8 cellular contexts compared by ENCODE assay signal in genomic region chr11:47408598-47409439, GRCh38. TPM values are rescaled to one million over a fixed set of nuclear protein-coding genes. Genes with fewer than 3 reads are reported as not detected.
DNase-seq lines count a peak whose midpoint lies in the region; ATAC-seq and TF ChIP-seq lines count a peak whose summit lies in the region.

No MANE protein-coding gene starts in this region.

- peak overlapping the region; percentile 97 for H3K4me3 Mint-ChIP-seq in activated naive CD8-positive, alpha-beta T cell treated with anti-CD3 and anti-CD28 coated beads, Interleukin-2, amount 10 ng/mL, durations not matched to agents 7 days and 5 days

- no peaks in the 10 kb centered on the region for H3K27me3 Mint-ChIP-seq in activated naive CD8-positive, alpha-beta T cell treated with anti-CD3 and anti-CD28 coated beads, Interleukin-2, amount 10 ng/mL, durations not matched to agents 7 days and 5 days

- DNase-seq in GM04503 (ENCODE audit: low read depth), result peak; percentile 56
- peak; percentile 75 for DNase-seq in HS-27A (ENCODE audit: low read depth)
- DNase-seq in activated naive CD8-positive, alpha-beta T cell treated with anti-CD3 and anti-CD28 coated beads, Interleukin-2, amount 10 ng/mL, durations not matched to agents 7 days and 5 days, result no peak
- peak in 3 of 5 donors; percentile 45 to 70 (median 60) for DNase-seq in heart left ventricle
- peak; percentile 71 for DNase-seq in pulmonary artery endothelial cell (ENCODE audit: low read depth, low spot score)
- no peak for DNase-seq in GM19238 (ENCODE audit: insufficient read length, low spot score)
- no peak for DNase-seq in germinal center (ENCODE audit: low spot score)
- no peak for DNase-seq in NCI-H2171 treated with DMSO at 0.1 percent for 48 hours (lab: John Stamatoyannopoulos, UW)

- TF ChIP-seq POLR2A in heart left ventricle (IDR thresholded peaks at IDR 0.05), result no peak

- no peak for TF ChIP-seq CTCF in heart left ventricle (IDR thresholded peaks at IDR 0.05)

- intact Hi-C loops in heart left ventricle (cut with DNase I), result loop anchor here (1.0 to 5.0 kb wide), 5 partner anchors 17 to 137 kb away; partner anchors contain the start of gene PSMC3 (in 2 of the 10)

- H3K4me1 Mint-ChIP-seq in activated naive CD8-positive, alpha-beta T cell treated with anti-CD3 and anti-CD28 coated beads, Interleukin-2, amount 10 ng/mL, durations not matched to agents 7 days and 5 days, result peaks cover 12% of the 10 kb centered on the region

- H3K4me3 ChIP-seq in heart left ventricle, result peak overlapping the region; percentile 42 to 91 (median 80)

- peak overlapping the region; percentile 96 for H3K27ac Mint-ChIP-seq in activated naive CD8-positive, alpha-beta T cell treated with anti-CD3 and anti-CD28 coated beads, Interleukin-2, amount 10 ng/mL, durations not matched to agents 7 days and 5 days

- H3K27ac ChIP-seq in heart left ventricle, result peak overlapping the region; percentile 69 to 98 (median 92)

- H3K36me3 ChIP-seq in heart left ventricle, result peaks cover 0 to 35% (median 28%) of the 10 kb centered on the region in 9 donors

- POLR2A ChIA-PET in activated naive CD8-positive, alpha-beta T cell treated with anti-CD3 and anti-CD28 coated beads, Interleukin-2, amount 10 ng/mL, durations not matched to agents 7 days and 5 days (lab: Charles Lee), result interaction anchor here (0.6 to 1.6 kb wide), 7 partner anchors 9 to 441 kb away, joined by 3 to 9 read pairs (median 5); partner anchors contain the start of genes DDB2 and PSMC3

- no peaks in the 10 kb centered on the region for H3K9me3 Mint-ChIP-seq in activated naive CD8-positive, alpha-beta T cell treated with anti-CD3 and anti-CD28 coated beads, Interleukin-2, amount 10 ng/mL, durations not matched to agents 7 days and 5 days

- ATAC-seq in activated naive CD8-positive, alpha-beta T cell treated with anti-CD3 and anti-CD28 coated beads, Interleukin-2, amount 10 ng/mL, durations not matched to agents 7 days and 5 days (ENCODE audit: low read depth), result no peak
- peak in 3 of 4 donors; percentile 4 to 12 (median 4) for ATAC-seq in heart left ventricle

- peaks cover 0 to 51% (median 28%) of the 10 kb centered on the region in 12 donors for H3K4me1 ChIP-seq in heart left ventricle

- H3K9me3 ChIP-seq in heart left ventricle, result no peaks in the 10 kb centered on the region

- peaks cover 4% of the 10 kb centered on the region for H3K36me3 Mint-ChIP-seq in activated naive CD8-positive, alpha-beta T cell treated with anti-CD3 and anti-CD28 coated beads, Interleukin-2, amount 10 ng/mL, durations not matched to agents 7 days and 5 days

- 2 to 4% (median 3%) methylated on average over 37 to 50 of the region's 50 CpGs for WGBS in heart left ventricle, 4 donors

- no peaks in the 10 kb centered on the region for H3K27me3 ChIP-seq in heart left ventricle

RNA-seq across cellular contexts. Expression of gene SLC39A13, which starts 0.4 kb away (rescaled TPM):
- total RNA-seq in activated naive CD8-positive, alpha-beta T cell treated with anti-CD3 and anti-CD28 coated beads, Interleukin-2, amount 10 ng/mL, durations not matched to agents 7 days and 5 days, result 10 to 100 TPM; 33.1 to 38.2 TPM
- 10 to 100 TPM; 33.5 to 82.8 (median 45.3) TPM for total RNA-seq in heart left ventricle
- 10 to 100 TPM; 56.5 to 97.3 TPM for polyA plus RNA-seq in heart left ventricle
- total RNA-seq in pulmonary artery endothelial cell, result 60.8 and 77.0 TPM in 2 replicates

RNA-seq across cellular contexts. Expression of gene PSMC3, which starts 17.4 kb away (rescaled TPM):
- total RNA-seq in activated naive CD8-positive, alpha-beta T cell treated with anti-CD3 and anti-CD28 coated beads, Interleukin-2, amount 10 ng/mL, durations not matched to agents 7 days and 5 days, result 100 to 1,000 TPM; 113 to 115 TPM
- total RNA-seq in heart left ventricle (100 to 1,000 TPM; 121 to 215 (median 151) TPM), pulmonary artery endothelial cell (196 and 355 TPM in 2 replicates)
- polyA plus RNA-seq in heart left ventricle, result 100 to 1,000 TPM; 195 to 258 TPM

RNA-seq across cellular contexts. Expression of gene SPI1, which starts 30.5 kb away (rescaled TPM):
- total RNA-seq in activated naive CD8-positive, alpha-beta T cell treated with anti-CD3 and anti-CD28 coated beads, Interleukin-2, amount 10 ng/mL, durations not matched to agents 7 days and 5 days, result 1 to 10 TPM; 2.9 to 3.5 TPM
- 10 to 100 TPM in 4 of 9 donors, 1 to 10 TPM in 5; 2.8 to 78.9 (median 8.5) TPM for total RNA-seq in heart left ventricle
- polyA plus RNA-seq in heart left ventricle, result 1 to 10 TPM; 4.3 to 7.7 TPM
- not detected in 2 replicates for total RNA-seq in pulmonary artery endothelial cell

RNA-seq across cellular contexts. Expression of gene RAPSN, which starts 40.1 kb away (rescaled TPM):
- total RNA-seq in activated naive CD8-positive, alpha-beta T cell treated with anti-CD3 and anti-CD28 coated beads, Interleukin-2, amount 10 ng/mL, durations not matched to agents 7 days and 5 days, result under 1 TPM; 0.42 to 0.91 TPM
- total RNA-seq in heart left ventricle (1 to 10 TPM; 1.4 to 6.5 (median 3.6) TPM), pulmonary artery endothelial cell (0.14 and 0.26 TPM in 2 replicates)
- polyA plus RNA-seq in heart left ventricle, result 1 to 10 TPM in 1 of 2 donors, under 1 TPM in 1; 0.43 to 2.2 TPM

RNA-seq across cellular contexts. Expression of gene MYBPC3, which starts 56.3 kb away (rescaled TPM):
- under 1 TPM in 1 of 2 experiments, not detected in 1; 0.11 TPM for total RNA-seq in activated naive CD8-positive, alpha-beta T cell treated with anti-CD3 and anti-CD28 coated beads, Interleukin-2, amount 10 ng/mL, durations not matched to agents 7 days and 5 days
- 1,000 to 10,000 TPM; 1,340 to 3,074 (median 2,074) TPM for total RNA-seq in heart left ventricle
- 1,000 to 10,000 TPM in 1 of 2 donors, 100 to 1,000 TPM in 1; 425 to 1,204 TPM for polyA plus RNA-seq in heart left ventricle
- not detected in 2 replicates for total RNA-seq in pulmonary artery endothelial cell

Comparison
In these comparisons a context has a peak if more than half of its experiments do, and no peak if none do; other contexts are left out.
1. DNase-seq: peak in GM04503 (single experiment), HS-27A (single experiment), heart left ventricle (3 of 5) and pulmonary artery endothelial cell (single experiment); none in activated naive CD8-positive, alpha-beta T cell treated with anti-CD3 and anti-CD28 coated beads, Interleukin-2, amount 10 ng/mL, durations not matched to agents 7 days and 5 days (single experiment), GM19238 (single experiment), germinal center (single experiment) and NCI-H2171 treated with DMSO at 0.1 percent for 48 hours (single experiment).